In genomic region chr2:175181104-175181876, GRCh38 we compare ENCODE assay signal across 8 cellular contexts. TPM values are rescaled to one million over a fixed set of nuclear protein-coding genes. Genes with fewer than 3 reads are reported as not detected.
DNase-seq lines count a peak whose midpoint lies in the region; ATAC-seq, FAIRE-seq and TF ChIP-seq lines count a peak whose summit lies in the region.

Gene ATP5MC3, minus strand, starts transcription at chr2:175181710. Its CDS starts 317 bp downstream, at chr2:175181393.

- BruUV-seq in Caco-2 (replicated peaks; lab: Mats Ljungman, UMichigan): no TSS peak

- H3K4me3 ChIP-seq in Caco-2 (ENCODE audit: low read depth, low read length) (peak within 1 kb of the TSS; percentile 74), endocrine pancreas (ENCODE audit: control insufficient read depth, insufficient read depth, low read length) (peak within 1 kb of the TSS; percentile 87)

- intact Hi-C loops in Caco-2 (cut with micrococcal nuclease; ENCODE audit: unreplicated experiment): no loop called here

- DNase-seq in Caco-2 (peak; percentile 95 to 96), HTR-8/SVneo (ENCODE audit: insufficient read length, low spot score) (peak; percentile 95), NOMO-1 treated with dmso at 0.1 percent for 144 hours (lab: John Stamatoyannopoulos, UW; ENCODE audit: unreplicated experiment) (peak; percentile 83), mesenteric fat pad (ENCODE audit: low spot score) (peak; percentile 97)
- DNase-seq in activated CD8-positive, alpha-beta memory T cell treated with anti-CD3 and anti-CD28 coated beads, Interleukin-2, amount 10 ng/mL, durations not matched to agents 7 days and 5 days: peak; percentile 96
- peak; percentile 81 for DNase-seq in stimulated activated CD8-positive, alpha-beta memory T cell treated with anti-CD3 and anti-CD28 coated beads, Interleukin-15, amount 100 ng/mL, for 24 hours (ENCODE audit: low read depth)

- H3K36me3 Mint-ChIP-seq in Caco-2 (ENCODE audit: insufficient read depth, unreplicated experiment): peaks cover 49% of the 10 kb centered on the region
- peaks cover 35% of the 10 kb centered on the region for H3K36me3 Mint-ChIP-seq in activated CD8-positive, alpha-beta memory T cell treated with anti-CD3 and anti-CD28 coated beads, Interleukin-2, amount 10 ng/mL, durations not matched to agents 7 days and 5 days

- POLR2A ChIA-PET in Caco-2 (lab: Charles Lee): no interaction called here

- no peaks in the 10 kb centered on the region for H3K9me3 ChIP-seq in Caco-2
- H3K9me3 ChIP-seq in endocrine pancreas (ENCODE audit: control insufficient read depth, low read length): no peaks in the 10 kb centered on the region

- peaks cover 9% of the 10 kb centered on the region for H3K4me1 Mint-ChIP-seq in Caco-2 (ENCODE audit: low read depth, unreplicated experiment)
- H3K4me1 Mint-ChIP-seq in activated CD8-positive, alpha-beta memory T cell treated with anti-CD3 and anti-CD28 coated beads, Interleukin-2, amount 10 ng/mL, durations not matched to agents 7 days and 5 days: peaks cover 40% of the 10 kb centered on the region

- H3K4me1 ChIP-seq in Caco-2: peaks cover 4% of the 10 kb centered on the region; the same call in 1 of the 2 replicates
- H3K4me1 ChIP-seq in endocrine pancreas (ENCODE audit: control insufficient read depth, insufficient read depth, low read length): peaks cover 7% of the 10 kb centered on the region

- CTCF ChIA-PET in Caco-2 (lab: Charles Lee): no interaction called here
- CTCF ChIA-PET in activated CD8-positive, alpha-beta memory T cell treated with anti-CD3 and anti-CD28 coated beads, Interleukin-2, amount 10 ng/mL, durations not matched to agents 7 days and 5 days (lab: Charles Lee): interaction anchor here (1.1 kb wide), 1 partner anchor 13 kb away, joined by 3 read pairs; no protein-coding TSS in a partner anchor

- peak; percentile 62 for FAIRE-seq in HTR-8/SVneo (lab: Jason Lieb, UNC)

- H3K9ac ChIP-seq in endocrine pancreas (ENCODE audit: control insufficient read depth, insufficient read depth, low read length): peak within 1 kb of the TSS; percentile 85

- no peaks in the 10 kb centered on the region for H3K27me3 Mint-ChIP-seq in Caco-2 (ENCODE audit: insufficient read depth, unreplicated experiment)
- no peaks in the 10 kb centered on the region for H3K27me3 Mint-ChIP-seq in activated CD8-positive, alpha-beta memory T cell treated with anti-CD3 and anti-CD28 coated beads, Interleukin-2, amount 10 ng/mL, durations not matched to agents 7 days and 5 days

- TF ChIP-seq CTCF in Caco-2 (IDR thresholded peaks at IDR 0.05; ENCODE audit: insufficient read depth in 1 of 2, low read depth in 1 of 2, low read length in 1 of 2, severe bottlenecking in 1 of 2, unreplicated experiment in 1 of 2): no peak

- ATAC-seq in GM21360 (IDR thresholded peaks at IDR 0.05; ENCODE audit: unreplicated experiment): peak; percentile 85
- ATAC-seq in activated CD8-positive, alpha-beta memory T cell treated with anti-CD3 and anti-CD28 coated beads, Interleukin-2, amount 10 ng/mL, durations not matched to agents 7 days and 5 days: peak; percentile 93

- H3K27me3 ChIP-seq in Caco-2 (replicated peaks; ENCODE audit: control insufficient read depth, insufficient read depth, low read length): no peaks in the 10 kb centered on the region
- no peaks in the 10 kb centered on the region for H3K27me3 ChIP-seq in endocrine pancreas (ENCODE audit: control insufficient read depth, insufficient read depth, low read length)

- no peaks in the 10 kb centered on the region for H3K9me3 Mint-ChIP-seq in Caco-2 (ENCODE audit: unreplicated experiment)
- H3K9me3 Mint-ChIP-seq in activated CD8-positive, alpha-beta memory T cell treated with anti-CD3 and anti-CD28 coated beads, Interleukin-2, amount 10 ng/mL, durations not matched to agents 7 days and 5 days (ENCODE audit: low read depth): peaks cover 2% of the 10 kb centered on the region

- H3K36me3 ChIP-seq in Caco-2 (ENCODE audit: control insufficient read depth, insufficient read depth, low read length) (0 out of 2 replicates have a peak, but pooled peaks cover 1% of the 10 kb centered on the region), endocrine pancreas (ENCODE audit: control insufficient read depth, insufficient read depth, low read length) (no peaks in the 10 kb centered on the region)

- H3K4me3 Mint-ChIP-seq in Caco-2 (ENCODE audit: unreplicated experiment): peak within 1 kb of the TSS; percentile 98
- peak within 1 kb of the TSS; percentile 97 for H3K4me3 Mint-ChIP-seq in activated CD8-positive, alpha-beta memory T cell treated with anti-CD3 and anti-CD28 coated beads, Interleukin-2, amount 10 ng/mL, durations not matched to agents 7 days and 5 days

- peak within 1 kb of the TSS; percentile 87 for H3K27ac Mint-ChIP-seq in Caco-2 (ENCODE audit: unreplicated experiment)
- H3K27ac Mint-ChIP-seq in activated CD8-positive, alpha-beta memory T cell treated with anti-CD3 and anti-CD28 coated beads, Interleukin-2, amount 10 ng/mL, durations not matched to agents 7 days and 5 days: peak within 1 kb of the TSS; percentile 95

RNA-seq across cellular contexts. Expression of gene ATP5MC3, which starts in this region (rescaled TPM):
- total RNA-seq in Caco-2 (2022) (299 and 337 TPM in 2 replicates), mesenteric fat pad (269 TPM)
- 100 to 1,000 TPM; 240 to 332 TPM for total RNA-seq in activated CD8-positive, alpha-beta memory T cell treated with anti-CD3 and anti-CD28 coated beads, Interleukin-2, amount 10 ng/mL, durations not matched to agents 7 days and 5 days

Comparison
In these comparisons a context has a peak if more than half of its experiments do, and no peak if none do; other contexts are left out.
1. Peak in every context shown above with its lines: DNase-seq, ATAC-seq and H3K4me3 ChIP-seq.